Comparison of ENCODE assay signal across 10 cellular contexts in genomic region chr6:35725081-35725708, GRCh38. TPM values are rescaled to one million over a fixed set of nuclear protein-coding genes. Genes with fewer than 3 reads are reported as not detected.
A peak's percentile ranks its signal among the peaks of the same experiment; 100 is the strongest.
DNase-seq lines count a peak whose midpoint lies in the region; TF ChIP-seq lines count a peak whose summit lies in the region.
"Had no signal": no experiment of that assay in that cellular context is flagged by ENCODE, and none has a peak within 500 bp of the region (broad histone marks: within the 10 kb centered on the region; RNA-seq: fewer than 3 reads in every experiment).

No MANE protein-coding gene starts in this region.

- H3K27ac Mint-ChIP-seq in CD14-positive monocyte: peak overlapping the region; percentile 76 to 96 (median 92)

- no peak for TF ChIP-seq CTCF in CD14-positive monocyte (IDR thresholded peaks at IDR 0.05)
- no peak for TF ChIP-seq CTCF in esophagus muscularis mucosa (IDR thresholded peaks at IDR 0.05)

- no peaks in the 10 kb centered on the region for H3K27me3 ChIP-seq in esophagus muscularis mucosa
- no peaks in the 10 kb centered on the region for H3K27me3 ChIP-seq in rectal smooth muscle tissue (ENCODE audit: control insufficient read depth, insufficient read depth, low read length)

- H3K4me1 ChIP-seq in esophagus muscularis mucosa (peaks cover 93 to 100% (median 98%) of the 10 kb centered on the region in 4 donors), rectal smooth muscle tissue (ENCODE audit: control insufficient read depth, insufficient read depth, low read length) (peaks cover 42% of the 10 kb centered on the region)

- intact Hi-C loops in CD14-positive monocyte (cut with micrococcal nuclease): no loop called here
- intact Hi-C loops in esophagus muscularis mucosa (cut with DNase I): loop anchor here (5.0 kb wide), 1 partner anchor 123 kb away; no protein-coding TSS in a partner anchor

- H3K4me3 Mint-ChIP-seq in CD14-positive monocyte: peak overlapping the region; percentile 56 to 76

- no peak for TF ChIP-seq EP300 in esophagus muscularis mucosa (IDR thresholded peaks at IDR 0.05)

- TF ChIP-seq POLR2A in Raji (IDR thresholded peaks at IDR 0.05; ENCODE audit: insufficient read depth, low read depth, low read length) (0 out of 2 replicates have a peak, but pooled peaks have one; percentile 6), esophagus muscularis mucosa (IDR thresholded peaks at IDR 0.05; ENCODE audit: low read depth) (no peak)

- peaks cover 0 to 7% (median 2%) of the 10 kb centered on the region in 3 donors for H3K27me3 Mint-ChIP-seq in CD14-positive monocyte (ENCODE audit: low read depth in 3 of 3)

- H3K36me3 ChIP-seq in esophagus muscularis mucosa (no peaks in the 10 kb centered on the region), rectal smooth muscle tissue (ENCODE audit: control insufficient read depth, insufficient read depth, low read length) (no peaks in the 10 kb centered on the region)

- in situ Hi-C loops in G401 (cut with HindIII; ENCODE audit: low sequenced_read_pairs): no loop called here

- DNase-seq in CD14-positive monocyte (ENCODE audit: low spot score) (no peak), esophagus muscularis mucosa (ENCODE audit: extremely low spot score) (no peak), GOT3 (lab: John Stamatoyannopoulos, UW) (no peak), D341Med (ENCODE audit: low spot score) (no peak), G401 (ENCODE audit: low spot score) (no peak), nucleus accumbens (lab: John Stamatoyannopoulos, UW) (no peak)
- DNase-seq: activated gamma-delta T cell, naive B cell had no signal

- no peak overlapping the region for H3K9ac ChIP-seq in rectal smooth muscle tissue (ENCODE audit: low read length)

- WGBS in esophagus muscularis mucosa: 80% methylated on average over 5 of the region's 5 CpGs

- H3K9me3 Mint-ChIP-seq in CD14-positive monocyte: no peaks in the 10 kb centered on the region
- H3K9me3 Mint-ChIP-seq: naive B cell had no signal

- H3K4me3 ChIP-seq in esophagus muscularis mucosa (peak overlapping the region in 2 of 4 donors; percentile 12 to 60), rectal smooth muscle tissue (ENCODE audit: low read length) (no peak overlapping the region)

- no peaks in the 10 kb centered on the region for H3K9me3 ChIP-seq in esophagus muscularis mucosa

- peak overlapping the region; percentile 96 to 100 (median 98) for H3K27ac ChIP-seq in esophagus muscularis mucosa (replicated peaks in 1 of 4)
- H3K27ac ChIP-seq in rectal smooth muscle tissue (ENCODE audit: low read depth, low read length): peak overlapping the region; percentile 99

- peaks cover 91% of the 10 kb centered on the region for H3K4me1 Mint-ChIP-seq in CD14-positive monocyte

- H3K36me3 Mint-ChIP-seq in CD14-positive monocyte: no peaks in the 10 kb centered on the region
- H3K36me3 Mint-ChIP-seq: naive B cell had no signal

RNA-seq across cellular contexts. Expression of gene ARMC12, which starts 11.6 kb away (rescaled TPM):
- not detected for polyA plus RNA-seq in CD14-positive monocyte
- 1 to 10 TPM in 1 of 4 donors, under 1 TPM in 2, not detected in 1; 0.50 to 1.0 (median 0.83) TPM for total RNA-seq in esophagus muscularis mucosa
- 0.68 TPM in 1 of 2 replicates, not detected in the other for total RNA-seq in G401 (2014; rRNA removed; shearing (Covaris generic))

RNA-seq across cellular contexts. Expression of gene FKBP5, which starts 36.5 kb away (rescaled TPM):
- polyA plus RNA-seq in CD14-positive monocyte: 10 to 100 TPM; 56.9 to 58.5 TPM
- total RNA-seq in esophagus muscularis mucosa: 100 to 1,000 TPM; 477 to 689 (median 593) TPM
- total RNA-seq in G401 (2014; rRNA removed; shearing (Covaris generic)): 29.4 and 33.5 TPM in 2 replicates

RNA-seq across cellular contexts. Expression of gene CLPSL2, which starts 51.2 kb away (rescaled TPM):
- not detected for polyA plus RNA-seq in CD14-positive monocyte
- total RNA-seq in esophagus muscularis mucosa: not detected
- not detected in 2 replicates for total RNA-seq in G401 (2014; rRNA removed; shearing (Covaris generic))

RNA-seq across cellular contexts. Expression of gene CLPSL1, which starts 55.6 kb away (rescaled TPM):
- not detected for polyA plus RNA-seq in CD14-positive monocyte
- total RNA-seq in esophagus muscularis mucosa: not detected
- total RNA-seq in G401 (2014; rRNA removed; shearing (Covaris generic)): not detected in 2 replicates

Comparison
In these comparisons a context has a peak if more than half of its experiments do, and no peak if none do; other contexts are left out.
1. RNA of gene FKBP5, which starts 36.5 kb away (total RNA-seq): 477 to 689 TPM in esophagus muscularis mucosa; 29.4 to 33.5 TPM in G401; every median in the first group is over 10 times any median in the second.